22 cellular contexts compared by ENCODE assay signal in genomic region chr5:39186289-39186688, GRCh38. TPM values are rescaled to one million over a fixed set of nuclear protein-coding genes. Genes with fewer than 3 reads are reported as not detected.
A peak's percentile ranks its signal among the peaks of the same experiment; 100 is the strongest.
DNase-seq lines count a peak whose midpoint lies in the region; ATAC-seq, FAIRE-seq and TF ChIP-seq lines count a peak whose summit lies in the region.
"Had no signal": no experiment of that assay in that cellular context is flagged by ENCODE, and none has a peak within 500 bp of the region (broad histone marks: within the 10 kb centered on the region; RNA-seq: fewer than 3 reads in every experiment).

No MANE protein-coding gene starts in this region.

- peaks cover 81% of the 10 kb centered on the region for H3K4me1 Mint-ChIP-seq in activated CD4-positive, alpha-beta memory T cell treated with anti-CD3 and anti-CD28 coated beads for 36 hours (ENCODE audit: low read depth)

- DNase-seq in stimulated activated naive CD4-positive, alpha-beta T cell (lab: John Stamatoyannopoulos, UW), result peak in 4 of 6 experiments; percentile 21 to 69 (median 46)
- DNase-seq in stimulated activated naive CD4-positive, alpha-beta T cell treated with Interleukin-2 at 50 U/mL for 16 hours (lab: John Stamatoyannopoulos, UW), result no peak
- no peak for DNase-seq in activated CD4-positive, alpha-beta memory T cell treated with anti-CD3 and anti-CD28 coated beads for 36 hours
- DNase-seq in central memory CD4-positive, alpha-beta T cell, result peak; percentile 42
- no peak for DNase-seq in stomach
- DNase-seq in HepG2 (ENCODE audit: low spot score), result no peak
- no peak for DNase-seq in adrenal gland
- DNase-seq: activated CD4-positive, CD25-positive, alpha-beta regulatory T cell; activated CD8-positive, alpha-beta memory T cell treated with anti-CD3 and anti-CD28 coated beads, Interleukin-2, amount 50 U/mL, for 4 hours; head of caudate nucleus; KBM-7; midbrain; NCI-H1092; NCI-H524 treated with DMSO at 0.1 percent for 48 hours; psoas muscle; upper lobe of left lung had no signal

- H3K9me3 Mint-ChIP-seq in activated CD4-positive, alpha-beta memory T cell treated with anti-CD3 and anti-CD28 coated beads for 36 hours, result no peaks in the 10 kb centered on the region

- POLR2A ChIA-PET in activated CD4-positive, alpha-beta memory T cell treated with anti-CD3 and anti-CD28 coated beads for 36 hours (lab: Charles Lee), result interaction anchor here (0.8 to 7.3 kb wide), 6 partner anchors 9 to 27 kb away, joined by 3 to 91 read pairs (median 16); no protein-coding TSS in a partner anchor
- POLR2A ChIA-PET in HepG2 (lab: Yijun Ruan, JAX), result no interaction called here

- H3K27ac ChIP-seq in stomach (peak overlapping the region in 3 of 5 donors; percentile 7 to 22 (median 15)), HepG2 (ENCODE audit: extremely low read length, insufficient read depth, low read length) (no peak overlapping the region), adrenal gland (no peak overlapping the region)
- H3K27ac ChIP-seq: breast epithelium, psoas muscle, SK-N-MC had no signal

- no peaks in the 10 kb centered on the region for H4K20me1 ChIP-seq in HepG2 (ENCODE audit: insufficient read depth, low read length)

- H3K4me3 Mint-ChIP-seq in activated CD4-positive, alpha-beta memory T cell treated with anti-CD3 and anti-CD28 coated beads for 36 hours, result peak overlapping the region; percentile 77

- no peak for FAIRE-seq in HepG2 (lab: Jason Lieb, UNC)
- FAIRE-seq: endothelial cell of umbilical vein, GM12891 had no signal

- no peak for TF ChIP-seq POLR2A in stomach (IDR thresholded peaks at IDR 0.05)
- TF ChIP-seq POLR2A in HepG2 (IDR thresholded peaks at IDR 0.05; ENCODE audit: insufficient read depth in 1 of 2, low read depth in 2 of 2, low read length in 2 of 2), result no peak
- TF ChIP-seq POLR2A in adrenal gland (IDR thresholded peaks at IDR 0.05), result no peak

- H3K36me3 Mint-ChIP-seq in activated CD4-positive, alpha-beta memory T cell treated with anti-CD3 and anti-CD28 coated beads for 36 hours, result no peaks in the 10 kb centered on the region

- H3K4me3 ChIP-seq in stomach (no peak overlapping the region), HepG2 (replicated peaks in 1 of 3; ENCODE audit: insufficient read depth in 1 of 3, low read depth in 2 of 3, low read length in 3 of 3) (no peak overlapping the region), adrenal gland (no peak overlapping the region)
- H3K4me3 ChIP-seq: breast epithelium, psoas muscle, SK-N-MC, skin epidermis, upper lobe of left lung had no signal

- no peaks in the 10 kb centered on the region for H3K27me3 Mint-ChIP-seq in activated CD4-positive, alpha-beta memory T cell treated with anti-CD3 and anti-CD28 coated beads for 36 hours

- WGBS in stomach, 5 donors, result 77 to 100% (median 94%) methylated on average over 2 of the region's 2 CpGs
- 88% methylated on average over 2 of the region's 2 CpGs for WGBS in HepG2 (ENCODE audit: low lambda C conversion rate)
- 93 to 97% (median 96%) methylated on average over 2 of the region's 2 CpGs for WGBS in adrenal gland, 4 donors

- in situ Hi-C loops in HepG2 (cut with HindIII; ENCODE audit: extremely low pct_ligation_motif_present, low pct_unique_long_range_greater_than_20kb), result no loop called here

- H3K36me3 ChIP-seq in stomach, result no peaks in the 10 kb centered on the region
- H3K36me3 ChIP-seq in HepG2 (replicated peaks in 1 of 2; ENCODE audit: control insufficient read depth in 1 of 2, insufficient read depth in 2 of 2, low read length in 2 of 2), result no peaks in the 10 kb centered on the region
- no peaks in the 10 kb centered on the region for H3K36me3 ChIP-seq in adrenal gland (replicated peaks in 1 of 2)
- H3K36me3 ChIP-seq: breast epithelium, upper lobe of left lung had no signal

- no peak for TF ChIP-seq CTCF in stomach (IDR thresholded peaks at IDR 0.05)
- no peak for TF ChIP-seq CTCF in HepG2 (CRISPR knock-in tag; IDR thresholded peaks at IDR 0.05)
- no peak for TF ChIP-seq CTCF in adrenal gland (IDR thresholded peaks at IDR 0.05)

- H3K4me1 ChIP-seq in stomach (peaks cover 0 to 20% (median 4%) of the 10 kb centered on the region in 4 donors), HepG2 (ENCODE audit: insufficient read depth, low read length) (no peaks in the 10 kb centered on the region), adrenal gland (replicated peaks in 1 of 2) (no peaks in the 10 kb centered on the region)
- H3K4me1 ChIP-seq: breast epithelium, psoas muscle had no signal

- intact Hi-C loops in activated CD4-positive, alpha-beta memory T cell treated with anti-CD3 and anti-CD28 coated beads for 36 hours (cut with micrococcal nuclease), result loop anchor here (1.0 kb wide), 1 partner anchor 9 kb away; no protein-coding TSS in a partner anchor
- intact Hi-C loops in stomach (cut with DNase I; ENCODE audit: low total_unique reads), result no loop called here
- intact Hi-C loops in HepG2 (cut with micrococcal nuclease; ENCODE audit: unreplicated experiment), result no loop called here
- intact Hi-C loops in adrenal gland (cut with DNase I), result no loop called here

- no TSS peak for BruUV-seq in HepG2 (replicated peaks; lab: Mats Ljungman, UMichigan)

- H3K79me2 ChIP-seq in HepG2 (ENCODE audit: insufficient read depth, low read length), result no peaks in the 10 kb centered on the region

- no peak for TF ChIP-seq RAD21 in HepG2 (CRISPR knock-in tag; IDR thresholded peaks at IDR 0.05)

- H3K9me3 ChIP-seq in stomach (no peaks in the 10 kb centered on the region), HepG2 (ENCODE audit: low read length) (no peaks in the 10 kb centered on the region), adrenal gland (replicated peaks in 1 of 3) (no peaks in the 10 kb centered on the region)
- H3K9me3 ChIP-seq: breast epithelium, psoas muscle, upper lobe of left lung had no signal

- ATAC-seq in HepG2, result no peak
- no peak for ATAC-seq in HG03442 (IDR thresholded peaks at IDR 0.05; ENCODE audit: unreplicated experiment)
- ATAC-seq: psoas muscle had no signal

- H3K9ac ChIP-seq in HepG2 (ENCODE audit: insufficient read depth, low read depth, low read length), result no peak overlapping the region

- H2AFZ ChIP-seq in HepG2 (ENCODE audit: low read length), result no peak overlapping the region

- H3K27ac Mint-ChIP-seq in activated CD4-positive, alpha-beta memory T cell treated with anti-CD3 and anti-CD28 coated beads for 36 hours, result peak overlapping the region; percentile 92

- no peak overlapping the region for H3K4me2 ChIP-seq in HepG2 (ENCODE audit: low read depth, low read length)

- CTCF ChIA-PET in activated CD4-positive, alpha-beta memory T cell treated with anti-CD3 and anti-CD28 coated beads for 36 hours (lab: Charles Lee), result interaction anchor here (1.0 to 7.5 kb wide), 8 partner anchors 7 to 78 kb away, joined by 3 to 38 read pairs (median 9); no protein-coding TSS in a partner anchor
- CTCF ChIA-PET in HepG2 (lab: Yijun Ruan, JAX; ENCODE audit: low intra/inter-chr PET ratio, low total read pairs), result no interaction called here

- no peak for TF ChIP-seq EP300 in stomach (IDR thresholded peaks at IDR 0.05)
- TF ChIP-seq EP300 in HepG2 (IDR thresholded peaks at IDR 0.05; ENCODE audit: low read depth in 2 of 2, low read length in 2 of 2), result no peak
- TF ChIP-seq EP300 in HepG2 (CRISPR knock-in tag; IDR thresholded peaks at IDR 0.05; ENCODE audit: borderline replicate concordance), result no peak

- no peaks in the 10 kb centered on the region for H3K27me3 ChIP-seq in stomach
- no peaks in the 10 kb centered on the region; a peak in 1 of 5 replicates for H3K27me3 ChIP-seq in HepG2 (ENCODE audit: control insufficient read depth in 1 of 2, insufficient read depth in 2 of 2, low read length in 2 of 2)
- no peaks in the 10 kb centered on the region for H3K27me3 ChIP-seq in adrenal gland
- H3K27me3 ChIP-seq: breast epithelium, upper lobe of left lung had no signal

TF ChIP-seq in HepG2, 621 proteins besides CTCF, POLR2A, EP300 and RAD21 (continues in another document):
- TF ChIP-seq KAT2B (IDR thresholded peaks at IDR 0.05; ENCODE audit: borderline replicate concordance, low read depth, low read length), result no peak

RNA-seq across cellular contexts. Expression of gene FYB1, which starts 33.1 kb away (rescaled TPM):
- total RNA-seq in activated CD4-positive, alpha-beta memory T cell treated with anti-CD3 and anti-CD28 coated beads for 36 hours, result 100 to 1,000 TPM; 105 to 106 TPM
- 10 to 100 TPM in 2 of 5 donors, 1 to 10 TPM in 3; 3.5 to 22.9 (median 9.2) TPM for total RNA-seq in stomach
- 1 to 10 TPM; 2.0 to 4.7 (median 2.4) TPM for polyA plus RNA-seq in stomach
- not detected in 2 replicates for total RNA-seq in HepG2 (2016; rRNA removed; fragmentation: Illumina TruSeq; extraction: Trizol)
- not detected in 2 replicates for total RNA-seq in HepG2 (2016; cell fraction: cytosol; rRNA removed; fragmentation: Illumina TruSeq; extraction: Trizol; ENCODE audit: low read depth)
- total RNA-seq in HepG2 (2016; cell fraction: insoluble cytoplasmic fraction; rRNA removed; fragmentation: Illumina TruSeq; extraction: Trizol), result not detected in 2 replicates
- total RNA-seq in HepG2 (2016; cell fraction: membrane; rRNA removed; fragmentation: Illumina TruSeq; extraction: Trizol), result not detected in 2 replicates
- total RNA-seq in HepG2 (2016; cell fraction: nucleus; rRNA removed; fragmentation: Illumina TruSeq; extraction: Trizol), result not detected in 2 replicates
- polyA plus RNA-seq in HepG2 (2011; rRNA removed), result 0.03 TPM in 1 of 2 replicates, not detected in the other
- not detected in 2 replicates for polyA plus RNA-seq in HepG2 (2011; cell fraction: cytosol; rRNA removed)
- polyA plus RNA-seq in HepG2 (2011; cell fraction: nucleus; rRNA removed), result 0.03 and 0.12 TPM in 2 replicates
- polyA plus RNA-seq in HepG2 (2012), result 0.11 TPM in 1 of 2 replicates, not detected in the other
- polyA plus RNA-seq in HepG2 (2016; cell fraction: cytosol; fragmentation: Illumina TruSeq; extraction: Trizol; ENCODE audit: low read depth), result not detected in 2 replicates
- not detected in 2 replicates for polyA plus RNA-seq in HepG2 (2016; cell fraction: insoluble cytoplasmic fraction; fragmentation: Illumina TruSeq; extraction: Trizol; ENCODE audit: low read depth)
- polyA plus RNA-seq in HepG2 (2016; cell fraction: membrane; fragmentation: Illumina TruSeq; extraction: Trizol; ENCODE audit: low read depth), result not detected in 2 replicates
- polyA plus RNA-seq in HepG2 (2016; cell fraction: nucleus; fragmentation: Illumina TruSeq; extraction: Trizol; ENCODE audit: insufficient read depth, low read depth), result not detected in 2 replicates
- 0.28 TPM in 1 of 2 replicates, not detected in the other for polyA minus RNA-seq in HepG2 (2011; rRNA and poly(A)+ RNA removed; ENCODE audit: low replicate concordance)
- polyA minus RNA-seq in HepG2 (2011; cell fraction: cytosol; rRNA and poly(A)+ RNA removed), result not detected in 2 replicates
- 0.12 and 0.26 TPM in 2 replicates for polyA minus RNA-seq in HepG2 (2011; cell fraction: nucleus; rRNA and poly(A)+ RNA removed)
- 10 to 100 TPM in 7 of 8 donors, 1 to 10 TPM in 1; 5.1 to 29.8 (median 17.7) TPM for total RNA-seq in adrenal gland
- polyA plus RNA-seq in adrenal gland, result 1 to 10 TPM; 1.8 to 6.7 (median 5.8) TPM
- polyA plus RNA-seq: endothelial cell of umbilical vein had no signal

Comparison
In these comparisons a context has a peak if more than half of its experiments do, and no peak if none do; other contexts are left out.
1. DNase-seq: peak in stimulated activated naive CD4-positive, alpha-beta T cell (4 of 6) and central memory CD4-positive, alpha-beta T cell (single experiment); none in stimulated activated naive CD4-positive, alpha-beta T cell treated with Interleukin-2 at 50 U/mL for 16 hours (single experiment), activated CD4-positive, alpha-beta memory T cell treated with anti-CD3 and anti-CD28 coated beads for 36 hours (single experiment), stomach (single experiment), HepG2 (single experiment) and adrenal gland (0 of 7).
2. H3K27ac ChIP-seq: peak in stomach (3 of 5); none in HepG2 (single experiment) and adrenal gland (0 of 5).
3. RNA of gene FYB1, which starts 33.1 kb away (total RNA-seq): 105 to 106 TPM in activated CD4-positive, alpha-beta memory T cell treated with anti-CD3 and anti-CD28 coated beads for 36 hours, 5.1 to 29.8 TPM in adrenal gland and 3.5 to 22.9 TPM in stomach; not detected in HepG2; every median in the first group is over 4 times any median in the second.